34 cellular contexts compared by ENCODE assay signal in the genomic region with DNA sequence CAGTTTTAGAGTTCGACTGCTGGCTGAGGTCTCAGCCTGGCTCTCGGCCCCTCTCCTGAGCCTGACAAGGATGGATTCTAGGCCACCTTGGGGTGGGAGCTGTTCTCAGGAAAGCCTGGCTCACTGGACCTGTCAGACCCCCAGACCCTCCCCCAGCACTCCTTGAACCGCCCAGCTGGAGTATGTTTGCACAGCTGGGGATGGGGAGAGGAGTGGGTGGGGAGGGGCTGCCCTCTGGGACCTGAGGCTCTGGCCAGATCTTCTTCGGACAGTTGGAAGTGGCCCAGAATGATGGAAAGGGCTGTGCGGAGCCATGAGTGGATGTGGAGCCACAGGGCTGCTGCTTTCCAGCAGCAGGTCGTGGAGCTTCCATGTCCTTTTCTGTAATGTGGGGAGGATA. TPM values are rescaled to one million over a fixed set of nuclear protein-coding genes. Genes with fewer than 3 reads are reported as not detected.
"Had no signal": no experiment of that assay in that cellular context is flagged by ENCODE, and none has a peak within 500 bp of the region (broad histone marks: within the 10 kb centered on the region; RNA-seq: fewer than 3 reads in every experiment).

No MANE protein-coding gene starts in this region.

- H3K36me3 ChIP-seq: WERI-Rb-1 had no signal

- H2AFZ ChIP-seq: PC-9 had no signal

- H3K4me3 ChIP-seq: PC-9 had no signal

- H3K9ac ChIP-seq: KMS-11 had no signal

- H3K4me3 Mint-ChIP-seq: activated CD4-positive, alpha-beta T cell treated with anti-CD3 and anti-CD28 coated beads, Interleukin-2, amount 10 ng/mL, durations not matched to agents 24 days and 14 days; activated CD8-positive, alpha-beta T cell treated with anti-CD3 and anti-CD28 coated beads, Interleukin-2, amount 10 ng/mL, durations not matched to agents 7 days and 5 days; activated naive CD4-positive, alpha-beta T cell treated with anti-CD3 and anti-CD28 coated beads for 36 hours; activated naive CD8-positive, alpha-beta T cell; activated naive CD8-positive, alpha-beta T cell treated with anti-CD3 and anti-CD28 coated beads, Interleukin-2, amount 50 U/mL, for 24 hours; activated T-cell treated with anti-CD3 and anti-CD28 coated beads, Interleukin-2, amount 50 U/mL, for 24 hours; activated T-helper 1 cell treated with anti-CD3 and anti-CD28 coated beads, Interleukin-12 subunit alpha, Interleukin-12 subunit beta, Interleukin-2, Interleukin-4 antibody, amounts not matched to agents 30 ng/mL and 10 ng/mL and 1 ng/mL, durations not matched to agents 14 hours and 24 hours and 36 hours; brain had no signal

- DNase-seq: activated CD4-positive, alpha-beta T cell treated with anti-CD3 and anti-CD28 coated beads, Interleukin-2, amount 10 ng/mL, durations not matched to agents 24 days and 14 days; activated CD4-positive, alpha-beta T cell treated with anti-CD3 and anti-CD28 coated beads, Interleukin-2, amount 50 U/mL, for 48 hours; activated CD8-positive, alpha-beta T cell treated with anti-CD3 and anti-CD28 coated beads, Interleukin-2, amount 10 ng/mL, durations not matched to agents 7 days and 5 days; activated gamma-delta T cell treated with Interleukin-2 at 50 U/mL for 16 hours; activated naive CD4-positive, alpha-beta T cell treated with anti-CD3 and anti-CD28 coated beads for 36 hours; activated naive CD8-positive, alpha-beta T cell treated with anti-CD3 and anti-CD28 coated beads, Interleukin-2, amount 50 U/mL, for 24 hours; activated T-cell treated with anti-CD3 and anti-CD28 coated beads, Interleukin-2, amount 50 U/mL, for 24 hours; anterior cingulate cortex; central memory CD4-positive, alpha-beta T cell; MM.1S; MV-4-11; NCI-H1105 treated with DMSO at 0.1 percent for 48 hours; NCI-H1436; NCI-H1694; NCI-H1930; NCI-H2081 treated with DMSO at 0.1 percent for 48 hours; NCI-H226; NCI-H446 treated with DMSO at 0.1 percent for 48 hours; NCI-H524; PC-9; SIG-M5; SW 1271; T-helper 1 cell; T-helper 2 cell; T-helper 9 cell; WERI-Rb-1 had no signal

- H3K4me1 Mint-ChIP-seq: activated CD4-positive, alpha-beta T cell treated with anti-CD3 and anti-CD28 coated beads, Interleukin-2, amount 10 ng/mL, durations not matched to agents 24 days and 14 days; activated naive CD8-positive, alpha-beta T cell treated with anti-CD3 and anti-CD28 coated beads, Interleukin-2, amount 50 U/mL, for 24 hours had no signal

- H3K27ac Mint-ChIP-seq: activated CD4-positive, alpha-beta T cell treated with anti-CD3 and anti-CD28 coated beads, Interleukin-2, amount 10 ng/mL, durations not matched to agents 24 days and 14 days; activated CD8-positive, alpha-beta T cell treated with anti-CD3 and anti-CD28 coated beads, Interleukin-2, amount 10 ng/mL, durations not matched to agents 7 days and 5 days; activated naive CD4-positive, alpha-beta T cell treated with anti-CD3 and anti-CD28 coated beads for 36 hours; activated naive CD8-positive, alpha-beta T cell; activated naive CD8-positive, alpha-beta T cell treated with anti-CD3 and anti-CD28 coated beads, Interleukin-2, amount 50 U/mL, for 24 hours; activated T-cell treated with anti-CD3 and anti-CD28 coated beads, Interleukin-2, amount 50 U/mL, for 24 hours; activated T-helper 1 cell treated with anti-CD3 and anti-CD28 coated beads, Interleukin-12 subunit alpha, Interleukin-12 subunit beta, Interleukin-2, Interleukin-4 antibody, amounts not matched to agents 30 ng/mL and 10 ng/mL and 1 ng/mL, durations not matched to agents 14 hours and 24 hours and 36 hours had no signal

- H3K9me3 Mint-ChIP-seq: activated CD4-positive, alpha-beta T cell treated with anti-CD3 and anti-CD28 coated beads, Interleukin-2, amount 10 ng/mL, durations not matched to agents 24 days and 14 days; activated naive CD4-positive, alpha-beta T cell treated with anti-CD3 and anti-CD28 coated beads for 36 hours; activated naive CD8-positive, alpha-beta T cell treated with anti-CD3 and anti-CD28 coated beads, Interleukin-2, amount 50 U/mL, for 24 hours; activated T-cell treated with anti-CD3 and anti-CD28 coated beads, Interleukin-2, amount 50 U/mL, for 24 hours; activated T-helper 1 cell treated with anti-CD3 and anti-CD28 coated beads, Interleukin-12 subunit alpha, Interleukin-12 subunit beta, Interleukin-2, Interleukin-4 antibody, amounts not matched to agents 30 ng/mL and 10 ng/mL and 1 ng/mL, durations not matched to agents 14 hours and 24 hours and 36 hours had no signal

- ATAC-seq: activated CD8-positive, alpha-beta T cell treated with anti-CD3 and anti-CD28 coated beads, Interleukin-2, amount 10 ng/mL, durations not matched to agents 7 days and 5 days; activated naive CD8-positive, alpha-beta T cell treated with anti-CD3 and anti-CD28 coated beads, Interleukin-2, amount 50 U/mL, for 24 hours had no signal

- H3K27ac ChIP-seq: KMS-11, PC-9, RWPE1, WERI-Rb-1 had no signal

- H3K4me2 ChIP-seq: KMS-11, PC-9 had no signal

- H3K36me3 Mint-ChIP-seq: activated naive CD8-positive, alpha-beta T cell; brain had no signal

RNA-seq across cellular contexts. Expression of gene TRABD2B, which starts 42.9 kb away (rescaled TPM):
- total RNA-seq: activated CD4-positive, alpha-beta T cell treated with anti-CD3 and anti-CD28 coated beads, Interleukin-2, amount 10 ng/mL, durations not matched to agents 24 days and 14 days; activated CD8-positive, alpha-beta T cell treated with anti-CD3 and anti-CD28 coated beads, Interleukin-2, amount 10 ng/mL, durations not matched to agents 7 days and 5 days; activated naive CD4-positive, alpha-beta T cell treated with anti-CD3 and anti-CD28 coated beads for 36 hours; activated T-helper 1 cell treated with anti-CD3 and anti-CD28 coated beads, Interleukin-12 subunit alpha, Interleukin-12 subunit beta, Interleukin-2, Interleukin-4 antibody, amounts not matched to agents 30 ng/mL and 10 ng/mL and 1 ng/mL, durations not matched to agents 14 hours and 24 hours and 36 hours; LHCN-M2; OCI-LY7; PC-9; SK-MEL-5 had no signal
